ENCODE assay signal across 1 cellular context in the genomic region with DNA sequence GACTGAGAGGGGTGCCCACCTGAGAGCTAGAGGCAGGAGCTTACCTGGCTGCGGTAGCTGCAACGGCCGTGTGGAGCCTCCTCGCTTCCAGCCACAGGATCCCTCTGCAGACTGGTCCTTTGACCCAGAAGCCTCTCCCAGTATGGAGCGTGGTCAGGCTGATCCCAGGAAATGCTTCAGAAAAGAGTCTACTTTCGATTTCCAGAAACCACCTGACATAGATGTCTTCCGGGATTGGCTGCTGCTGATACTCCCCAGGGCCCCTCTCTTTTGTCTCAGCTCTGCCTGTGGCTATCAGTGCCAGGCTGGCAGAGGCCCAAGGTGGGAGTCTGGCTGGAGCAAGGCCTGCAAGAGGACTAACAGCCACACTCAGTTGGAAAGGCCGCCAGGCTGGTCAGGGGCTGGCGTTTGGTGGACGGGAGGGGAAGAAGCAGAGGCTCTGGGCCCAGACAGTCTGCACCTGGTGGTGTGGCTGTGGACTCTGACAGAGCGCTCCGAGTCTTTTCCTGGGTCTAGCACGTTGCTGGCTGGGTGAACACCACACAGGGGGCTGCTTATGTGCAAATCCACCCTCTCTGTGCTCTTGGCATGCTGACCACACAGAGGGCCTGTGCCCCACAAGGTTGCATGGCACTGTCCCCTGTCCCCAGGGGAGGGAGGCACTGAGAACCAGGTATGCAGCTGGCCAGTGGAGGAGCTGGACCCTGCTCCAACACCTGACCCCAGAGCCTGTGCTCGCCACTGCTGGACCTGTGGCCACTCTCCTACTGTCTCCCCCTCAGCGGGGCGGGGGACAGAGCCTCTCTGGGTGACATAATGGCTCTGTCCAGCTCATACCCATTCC.
TF ChIP-seq lines count a peak whose summit lies in the region.

A gene with protein sequence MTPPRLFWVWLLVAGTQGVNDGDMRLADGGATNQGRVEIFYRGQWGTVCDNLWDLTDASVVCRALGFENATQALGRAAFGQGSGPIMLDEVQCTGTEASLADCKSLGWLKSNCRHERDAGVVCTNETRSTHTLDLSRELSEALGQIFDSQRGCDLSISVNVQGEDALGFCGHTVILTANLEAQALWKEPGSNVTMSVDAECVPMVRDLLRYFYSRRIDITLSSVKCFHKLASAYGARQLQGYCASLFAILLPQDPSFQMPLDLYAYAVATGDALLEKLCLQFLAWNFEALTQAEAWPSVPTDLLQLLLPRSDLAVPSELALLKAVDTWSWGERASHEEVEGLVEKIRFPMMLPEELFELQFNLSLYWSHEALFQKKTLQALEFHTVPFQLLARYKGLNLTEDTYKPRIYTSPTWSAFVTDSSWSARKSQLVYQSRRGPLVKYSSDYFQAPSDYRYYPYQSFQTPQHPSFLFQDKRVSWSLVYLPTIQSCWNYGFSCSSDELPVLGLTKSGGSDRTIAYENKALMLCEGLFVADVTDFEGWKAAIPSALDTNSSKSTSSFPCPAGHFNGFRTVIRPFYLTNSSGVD (minus strand): TSS at position 144 of the 844 bp plus-strand sequence. CDS start 2,732 bp downstream, outside the sequence.

TF ChIP-seq in HepG2, 621 proteins besides CTCF, POLR2A, EP300 and RAD21 (continued from another document and continues in another):
- TF ChIP-seq, protein P1, sequence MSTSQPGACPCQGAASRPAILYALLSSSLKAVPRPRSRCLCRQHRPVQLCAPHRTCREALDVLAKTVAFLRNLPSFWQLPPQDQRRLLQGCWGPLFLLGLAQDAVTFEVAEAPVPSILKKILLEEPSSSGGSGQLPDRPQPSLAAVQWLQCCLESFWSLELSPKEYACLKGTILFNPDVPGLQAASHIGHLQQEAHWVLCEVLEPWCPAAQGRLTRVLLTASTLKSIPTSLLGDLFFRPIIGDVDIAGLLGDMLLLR (CRISPR knock-in tag; IDR thresholded peaks at IDR 0.05), result 0 out of 2 replicates have a peak, but pooled peaks have one; percentile 4
- TF ChIP-seq, protein P2, sequence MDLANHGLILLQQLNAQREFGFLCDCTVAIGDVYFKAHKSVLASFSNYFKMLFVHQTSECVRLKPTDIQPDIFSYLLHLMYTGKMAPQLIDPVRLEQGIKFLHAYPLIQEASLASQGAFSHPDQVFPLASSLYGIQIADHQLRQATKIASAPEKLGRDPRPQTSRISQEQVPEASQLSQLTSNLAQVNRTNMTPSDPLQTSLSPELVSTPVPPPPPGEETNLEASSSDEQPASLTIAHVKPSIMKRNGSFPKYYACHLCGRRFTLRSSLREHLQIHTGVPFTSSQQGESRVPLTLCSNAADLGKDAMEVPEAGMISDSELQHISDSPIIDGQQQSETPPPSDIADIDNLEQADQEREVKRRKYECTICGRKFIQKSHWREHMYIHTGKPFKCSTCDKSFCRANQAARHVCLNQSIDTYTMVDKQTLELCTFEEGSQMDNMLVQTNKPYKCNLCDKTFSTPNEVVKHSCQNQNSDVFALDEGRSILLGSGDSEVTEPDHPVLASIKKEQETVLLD (CRISPR knock-in tag; IDR thresholded peaks at IDR 0.05; ENCODE audit: low read depth), result 0 out of 2 replicates have a peak, but pooled peaks have one; percentile 42
- TF ChIP-seq STAG1 (CRISPR knock-in tag; IDR thresholded peaks at IDR 0.05), result peak; percentile 11; the same call in 1 of the 2 replicates
- TF ChIP-seq WIZ (CRISPR knock-in tag; IDR thresholded peaks at IDR 0.05), result peak; percentile 66; the same call in 1 of the 2 replicates
- TF ChIP-seq KMT2B (CRISPR knock-in tag; IDR thresholded peaks at IDR 0.05), result peak; percentile 76
- peak; percentile 73 for TF ChIP-seq SALL2 (CRISPR knock-in tag; IDR thresholded peaks at IDR 0.05)
- no peak for TF ChIP-seq ZNF562 (CRISPR knock-in tag; IDR thresholded peaks at IDR 0.05; ENCODE audit: borderline replicate concordance)
- TF ChIP-seq CREM (IDR thresholded peaks at IDR 0.05), result no peak; the same call in 1 of the 2 replicates
- TF ChIP-seq CREM (CRISPR knock-in tag; IDR thresholded peaks at IDR 0.05), result no peak
- peak; percentile 67; the same call in 1 of the 2 replicates for TF ChIP-seq ZNF441 (CRISPR knock-in tag; IDR thresholded peaks at IDR 0.05; ENCODE audit: borderline replicate concordance)
- TF ChIP-seq, protein P3, sequence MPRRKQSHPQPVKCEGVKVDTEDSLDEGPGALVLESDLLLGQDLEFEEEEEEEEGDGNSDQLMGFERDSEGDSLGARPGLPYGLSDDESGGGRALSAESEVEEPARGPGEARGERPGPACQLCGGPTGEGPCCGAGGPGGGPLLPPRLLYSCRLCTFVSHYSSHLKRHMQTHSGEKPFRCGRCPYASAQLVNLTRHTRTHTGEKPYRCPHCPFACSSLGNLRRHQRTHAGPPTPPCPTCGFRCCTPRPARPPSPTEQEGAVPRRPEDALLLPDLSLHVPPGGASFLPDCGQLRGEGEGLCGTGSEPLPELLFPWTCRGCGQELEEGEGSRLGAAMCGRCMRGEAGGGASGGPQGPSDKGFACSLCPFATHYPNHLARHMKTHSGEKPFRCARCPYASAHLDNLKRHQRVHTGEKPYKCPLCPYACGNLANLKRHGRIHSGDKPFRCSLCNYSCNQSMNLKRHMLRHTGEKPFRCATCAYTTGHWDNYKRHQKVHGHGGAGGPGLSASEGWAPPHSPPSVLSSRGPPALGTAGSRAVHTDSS (CRISPR knock-in tag; conservative IDR thresholded peaks at IDR 0.05), result no peak; the same call in 1 of the 2 replicates
- TF ChIP-seq SP1 (IDR thresholded peaks at IDR 0.05), result no peak
- peak; percentile 51 for TF ChIP-seq SP1 (CRISPR knock-in tag; IDR thresholded peaks at IDR 0.05)
- TF ChIP-seq REL (CRISPR knock-in tag; conservative IDR thresholded peaks at IDR 0.05), result no peak
- TF ChIP-seq, protein P4, sequence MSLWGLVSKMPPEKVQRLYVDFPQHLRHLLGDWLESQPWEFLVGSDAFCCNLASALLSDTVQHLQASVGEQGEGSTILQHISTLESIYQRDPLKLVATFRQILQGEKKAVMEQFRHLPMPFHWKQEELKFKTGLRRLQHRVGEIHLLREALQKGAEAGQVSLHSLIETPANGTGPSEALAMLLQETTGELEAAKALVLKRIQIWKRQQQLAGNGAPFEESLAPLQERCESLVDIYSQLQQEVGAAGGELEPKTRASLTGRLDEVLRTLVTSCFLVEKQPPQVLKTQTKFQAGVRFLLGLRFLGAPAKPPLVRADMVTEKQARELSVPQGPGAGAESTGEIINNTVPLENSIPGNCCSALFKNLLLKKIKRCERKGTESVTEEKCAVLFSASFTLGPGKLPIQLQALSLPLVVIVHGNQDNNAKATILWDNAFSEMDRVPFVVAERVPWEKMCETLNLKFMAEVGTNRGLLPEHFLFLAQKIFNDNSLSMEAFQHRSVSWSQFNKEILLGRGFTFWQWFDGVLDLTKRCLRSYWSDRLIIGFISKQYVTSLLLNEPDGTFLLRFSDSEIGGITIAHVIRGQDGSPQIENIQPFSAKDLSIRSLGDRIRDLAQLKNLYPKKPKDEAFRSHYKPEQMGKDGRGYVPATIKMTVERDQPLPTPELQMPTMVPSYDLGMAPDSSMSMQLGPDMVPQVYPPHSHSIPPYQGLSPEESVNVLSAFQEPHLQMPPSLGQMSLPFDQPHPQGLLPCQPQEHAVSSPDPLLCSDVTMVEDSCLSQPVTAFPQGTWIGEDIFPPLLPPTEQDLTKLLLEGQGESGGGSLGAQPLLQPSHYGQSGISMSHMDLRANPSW (CRISPR knock-in tag; IDR thresholded peaks at IDR 0.05; ENCODE audit: borderline replicate concordance), result peak; percentile 67
- TF ChIP-seq, protein P5, sequence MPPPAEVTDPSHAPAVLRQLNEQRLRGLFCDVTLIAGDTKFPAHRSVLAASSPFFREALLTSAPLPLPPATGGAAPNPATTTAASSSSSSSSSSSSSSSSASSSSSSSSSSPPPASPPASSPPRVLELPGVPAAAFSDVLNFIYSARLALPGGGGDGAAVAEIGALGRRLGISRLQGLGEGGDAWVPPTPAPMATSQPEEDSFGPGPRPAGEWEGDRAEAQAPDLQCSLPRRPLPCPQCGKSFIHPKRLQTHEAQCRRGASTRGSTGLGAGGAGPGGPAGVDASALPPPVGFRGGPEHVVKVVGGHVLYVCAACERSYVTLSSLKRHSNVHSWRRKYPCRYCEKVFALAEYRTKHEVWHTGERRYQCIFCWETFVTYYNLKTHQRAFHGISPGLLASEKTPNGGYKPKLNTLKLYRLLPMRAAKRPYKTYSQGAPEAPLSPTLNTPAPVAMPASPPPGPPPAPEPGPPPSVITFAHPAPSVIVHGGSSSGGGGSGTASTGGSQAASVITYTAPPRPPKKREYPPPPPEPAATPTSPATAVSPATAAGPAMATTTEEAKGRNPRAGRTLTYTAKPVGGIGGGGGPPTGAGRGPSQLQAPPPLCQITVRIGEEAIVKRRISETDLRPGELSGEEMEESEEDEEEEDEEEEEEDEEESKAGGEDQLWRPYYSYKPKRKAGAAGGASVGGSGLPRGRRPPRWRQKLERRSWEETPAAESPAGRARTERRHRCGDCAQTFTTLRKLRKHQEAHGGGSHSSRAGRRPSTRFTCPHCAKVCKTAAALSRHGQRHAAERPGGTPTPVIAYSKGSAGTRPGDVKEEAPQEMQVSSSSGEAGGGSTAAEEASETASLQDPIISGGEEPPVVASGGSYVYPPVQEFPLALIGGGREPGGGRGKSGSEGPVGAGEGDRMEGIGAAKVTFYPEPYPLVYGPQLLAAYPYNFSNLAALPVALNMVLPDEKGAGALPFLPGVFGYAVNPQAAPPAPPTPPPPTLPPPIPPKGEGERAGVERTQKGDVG (CRISPR knock-in tag; IDR thresholded peaks at IDR 0.05; ENCODE audit: borderline replicate concordance), result peak; percentile 66
- TF ChIP-seq KDM5B (CRISPR knock-in tag; IDR thresholded peaks at IDR 0.05; ENCODE audit: borderline replicate concordance), result peak; percentile 55
- TF ChIP-seq, protein P6, sequence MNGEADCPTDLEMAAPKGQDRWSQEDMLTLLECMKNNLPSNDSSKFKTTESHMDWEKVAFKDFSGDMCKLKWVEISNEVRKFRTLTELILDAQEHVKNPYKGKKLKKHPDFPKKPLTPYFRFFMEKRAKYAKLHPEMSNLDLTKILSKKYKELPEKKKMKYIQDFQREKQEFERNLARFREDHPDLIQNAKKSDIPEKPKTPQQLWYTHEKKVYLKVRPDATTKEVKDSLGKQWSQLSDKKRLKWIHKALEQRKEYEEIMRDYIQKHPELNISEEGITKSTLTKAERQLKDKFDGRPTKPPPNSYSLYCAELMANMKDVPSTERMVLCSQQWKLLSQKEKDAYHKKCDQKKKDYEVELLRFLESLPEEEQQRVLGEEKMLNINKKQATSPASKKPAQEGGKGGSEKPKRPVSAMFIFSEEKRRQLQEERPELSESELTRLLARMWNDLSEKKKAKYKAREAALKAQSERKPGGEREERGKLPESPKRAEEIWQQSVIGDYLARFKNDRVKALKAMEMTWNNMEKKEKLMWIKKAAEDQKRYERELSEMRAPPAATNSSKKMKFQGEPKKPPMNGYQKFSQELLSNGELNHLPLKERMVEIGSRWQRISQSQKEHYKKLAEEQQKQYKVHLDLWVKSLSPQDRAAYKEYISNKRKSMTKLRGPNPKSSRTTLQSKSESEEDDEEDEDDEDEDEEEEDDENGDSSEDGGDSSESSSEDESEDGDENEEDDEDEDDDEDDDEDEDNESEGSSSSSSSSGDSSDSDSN (CRISPR knock-in tag; IDR thresholded peaks at IDR 0.05), result peak; percentile 55
- peak; percentile 83; the same call in 1 of the 2 replicates for TF ChIP-seq ELF3 (CRISPR knock-in tag; IDR thresholded peaks at IDR 0.05)
- TF ChIP-seq FOSL2 (CRISPR knock-in tag; IDR thresholded peaks at IDR 0.05), result peak; percentile 15
- TF ChIP-seq FOXP1 (IDR thresholded peaks at IDR 0.05), result no peak
- TF ChIP-seq FOXP1 (CRISPR knock-in tag; IDR thresholded peaks at IDR 0.05), result no peak
- TF ChIP-seq, protein P7, sequence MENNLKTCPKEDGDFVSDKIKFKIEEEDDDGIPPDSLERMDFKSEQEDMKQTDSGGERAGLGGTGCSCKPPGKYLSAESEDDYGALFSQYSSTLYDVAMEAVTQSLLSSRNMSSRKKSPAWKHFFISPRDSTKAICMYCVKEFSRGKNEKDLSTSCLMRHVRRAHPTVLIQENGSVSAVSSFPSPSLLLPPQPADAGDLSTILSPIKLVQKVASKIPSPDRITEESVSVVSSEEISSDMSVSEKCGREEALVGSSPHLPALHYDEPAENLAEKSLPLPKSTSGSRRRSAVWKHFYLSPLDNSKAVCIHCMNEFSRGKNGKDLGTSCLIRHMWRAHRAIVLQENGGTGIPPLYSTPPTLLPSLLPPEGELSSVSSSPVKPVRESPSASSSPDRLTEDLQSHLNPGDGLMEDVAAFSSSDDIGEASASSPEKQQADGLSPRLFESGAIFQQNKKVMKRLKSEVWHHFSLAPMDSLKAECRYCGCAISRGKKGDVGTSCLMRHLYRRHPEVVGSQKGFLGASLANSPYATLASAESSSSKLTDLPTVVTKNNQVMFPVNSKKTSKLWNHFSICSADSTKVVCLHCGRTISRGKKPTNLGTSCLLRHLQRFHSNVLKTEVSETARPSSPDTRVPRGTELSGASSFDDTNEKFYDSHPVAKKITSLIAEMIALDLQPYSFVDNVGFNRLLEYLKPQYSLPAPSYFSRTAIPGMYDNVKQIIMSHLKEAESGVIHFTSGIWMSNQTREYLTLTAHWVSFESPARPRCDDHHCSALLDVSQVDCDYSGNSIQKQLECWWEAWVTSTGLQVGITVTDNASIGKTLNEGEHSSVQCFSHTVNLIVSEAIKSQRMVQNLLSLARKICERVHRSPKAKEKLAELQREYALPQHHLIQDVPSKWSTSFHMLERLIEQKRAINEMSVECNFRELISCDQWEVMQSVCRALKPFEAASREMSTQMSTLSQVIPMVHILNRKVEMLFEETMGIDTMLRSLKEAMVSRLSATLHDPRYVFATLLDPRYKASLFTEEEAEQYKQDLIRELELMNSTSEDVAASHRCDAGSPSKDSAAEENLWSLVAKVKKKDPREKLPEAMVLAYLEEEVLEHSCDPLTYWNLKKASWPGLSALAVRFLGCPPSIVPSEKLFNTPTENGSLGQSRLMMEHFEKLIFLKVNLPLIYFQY (CRISPR knock-in tag; IDR thresholded peaks at IDR 0.05; ENCODE audit: borderline replicate concordance), result peak; percentile 74
- peak; percentile 10; the same call in 1 of the 2 replicates for TF ChIP-seq NR2F6 (IDR thresholded peaks at IDR 0.05)
- peak; percentile 30; the same call in 1 of the 2 replicates for TF ChIP-seq NR2F6 (CRISPR knock-in tag; IDR thresholded peaks at IDR 0.05)
- peak; percentile 68 for TF ChIP-seq ZEB1 (IDR thresholded peaks at IDR 0.05; ENCODE audit: insufficient replicate concordance, low read depth)
- no peak; the same call in 1 of the 2 replicates for TF ChIP-seq ONECUT2 (CRISPR knock-in tag; IDR thresholded peaks at IDR 0.05)
- no peak for TF ChIP-seq BRCA1 (CRISPR knock-in tag; IDR thresholded peaks at IDR 0.05)
- TF ChIP-seq, protein P8, sequence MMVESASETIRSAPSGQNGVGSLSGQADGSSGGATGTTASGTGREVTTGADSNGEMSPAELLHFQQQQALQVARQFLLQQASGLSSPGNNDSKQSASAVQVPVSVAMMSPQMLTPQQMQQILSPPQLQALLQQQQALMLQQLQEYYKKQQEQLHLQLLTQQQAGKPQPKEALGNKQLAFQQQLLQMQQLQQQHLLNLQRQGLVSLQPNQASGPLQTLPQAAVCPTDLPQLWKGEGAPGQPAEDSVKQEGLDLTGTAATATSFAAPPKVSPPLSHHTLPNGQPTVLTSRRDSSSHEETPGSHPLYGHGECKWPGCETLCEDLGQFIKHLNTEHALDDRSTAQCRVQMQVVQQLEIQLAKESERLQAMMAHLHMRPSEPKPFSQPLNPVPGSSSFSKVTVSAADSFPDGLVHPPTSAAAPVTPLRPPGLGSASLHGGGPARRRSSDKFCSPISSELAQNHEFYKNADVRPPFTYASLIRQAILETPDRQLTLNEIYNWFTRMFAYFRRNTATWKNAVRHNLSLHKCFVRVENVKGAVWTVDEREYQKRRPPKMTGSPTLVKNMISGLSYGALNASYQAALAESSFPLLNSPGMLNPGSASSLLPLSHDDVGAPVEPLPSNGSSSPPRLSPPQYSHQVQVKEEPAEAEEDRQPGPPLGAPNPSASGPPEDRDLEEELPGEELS (CRISPR knock-in tag; IDR thresholded peaks at IDR 0.05), result no peak; the same call in none of the 2 replicates
- no peak for TF ChIP-seq ZNF781 (CRISPR knock-in tag; IDR thresholded peaks at IDR 0.05; ENCODE audit: borderline replicate concordance, not compliant biosample characterization)
